1 cellular context compared by ENCODE assay signal in the genomic region with DNA sequence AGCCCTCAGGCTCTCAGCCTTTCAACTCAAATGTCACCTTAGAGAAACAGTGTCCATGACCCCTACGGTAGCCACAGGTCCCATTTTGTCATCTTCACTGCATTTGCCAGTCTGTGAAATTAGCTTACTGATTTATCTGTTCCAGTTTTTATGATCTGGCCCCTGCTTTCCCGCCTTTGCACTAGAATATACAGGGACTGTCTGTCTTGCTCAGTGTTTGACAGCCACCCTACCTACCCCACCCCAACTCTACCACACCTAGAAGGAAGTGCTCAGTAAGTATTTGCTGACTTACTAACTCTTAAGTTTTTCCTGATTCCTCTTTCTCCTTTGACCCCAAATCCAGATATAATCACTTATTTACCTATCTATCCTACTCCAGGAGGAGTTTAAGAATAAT.
TF ChIP-seq lines count a peak whose summit lies in the region.

No MANE protein-coding gene starts in this region.

TF ChIP-seq in HCT116, 20 proteins besides CTCF, POLR2A, EP300 and RAD21 (continued from another document):
- TF ChIP-seq, protein P1, sequence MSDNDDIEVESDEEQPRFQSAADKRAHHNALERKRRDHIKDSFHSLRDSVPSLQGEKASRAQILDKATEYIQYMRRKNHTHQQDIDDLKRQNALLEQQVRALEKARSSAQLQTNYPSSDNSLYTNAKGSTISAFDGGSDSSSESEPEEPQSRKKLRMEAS (IDR thresholded peaks at IDR 0.05) = no peak
- TF ChIP-seq, protein P2, sequence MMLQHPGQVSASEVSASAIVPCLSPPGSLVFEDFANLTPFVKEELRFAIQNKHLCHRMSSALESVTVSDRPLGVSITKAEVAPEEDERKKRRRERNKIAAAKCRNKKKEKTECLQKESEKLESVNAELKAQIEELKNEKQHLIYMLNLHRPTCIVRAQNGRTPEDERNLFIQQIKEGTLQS (IDR thresholded peaks at IDR 0.05) = no peak
- TF ChIP-seq TCF7L2 (IDR thresholded peaks at IDR 0.05; ENCODE audit: borderline replicate concordance, extremely low read depth, insufficient read depth, insufficient read length) (no peak), JUND (IDR thresholded peaks at IDR 0.05) (no peak), ZNF274 (IDR thresholded peaks at IDR 0.05; ENCODE audit: low read depth, low read length) (no peak), FOSL1 (IDR thresholded peaks at IDR 0.05; ENCODE audit: low read depth) (no peak), POLR2AphosphoS5 (IDR thresholded peaks at IDR 0.05; ENCODE audit: low read depth, low read length) (no peak)
- TF ChIP-seq, protein P3, sequence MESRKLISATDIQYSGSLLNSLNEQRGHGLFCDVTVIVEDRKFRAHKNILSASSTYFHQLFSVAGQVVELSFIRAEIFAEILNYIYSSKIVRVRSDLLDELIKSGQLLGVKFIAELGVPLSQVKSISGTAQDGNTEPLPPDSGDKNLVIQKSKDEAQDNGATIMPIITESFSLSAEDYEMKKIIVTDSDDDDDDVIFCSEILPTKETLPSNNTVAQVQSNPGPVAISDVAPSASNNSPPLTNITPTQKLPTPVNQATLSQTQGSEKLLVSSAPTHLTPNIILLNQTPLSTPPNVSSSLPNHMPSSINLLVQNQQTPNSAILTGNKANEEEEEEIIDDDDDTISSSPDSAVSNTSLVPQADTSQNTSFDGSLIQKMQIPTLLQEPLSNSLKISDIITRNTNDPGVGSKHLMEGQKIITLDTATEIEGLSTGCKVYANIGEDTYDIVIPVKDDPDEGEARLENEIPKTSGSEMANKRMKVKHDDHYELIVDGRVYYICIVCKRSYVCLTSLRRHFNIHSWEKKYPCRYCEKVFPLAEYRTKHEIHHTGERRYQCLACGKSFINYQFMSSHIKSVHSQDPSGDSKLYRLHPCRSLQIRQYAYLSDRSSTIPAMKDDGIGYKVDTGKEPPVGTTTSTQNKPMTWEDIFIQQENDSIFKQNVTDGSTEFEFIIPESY (IDR thresholded peaks at IDR 0.05; ENCODE audit: extremely low read depth, insufficient replicate concordance, low read length) = no peak
- TF ChIP-seq, protein P4, sequence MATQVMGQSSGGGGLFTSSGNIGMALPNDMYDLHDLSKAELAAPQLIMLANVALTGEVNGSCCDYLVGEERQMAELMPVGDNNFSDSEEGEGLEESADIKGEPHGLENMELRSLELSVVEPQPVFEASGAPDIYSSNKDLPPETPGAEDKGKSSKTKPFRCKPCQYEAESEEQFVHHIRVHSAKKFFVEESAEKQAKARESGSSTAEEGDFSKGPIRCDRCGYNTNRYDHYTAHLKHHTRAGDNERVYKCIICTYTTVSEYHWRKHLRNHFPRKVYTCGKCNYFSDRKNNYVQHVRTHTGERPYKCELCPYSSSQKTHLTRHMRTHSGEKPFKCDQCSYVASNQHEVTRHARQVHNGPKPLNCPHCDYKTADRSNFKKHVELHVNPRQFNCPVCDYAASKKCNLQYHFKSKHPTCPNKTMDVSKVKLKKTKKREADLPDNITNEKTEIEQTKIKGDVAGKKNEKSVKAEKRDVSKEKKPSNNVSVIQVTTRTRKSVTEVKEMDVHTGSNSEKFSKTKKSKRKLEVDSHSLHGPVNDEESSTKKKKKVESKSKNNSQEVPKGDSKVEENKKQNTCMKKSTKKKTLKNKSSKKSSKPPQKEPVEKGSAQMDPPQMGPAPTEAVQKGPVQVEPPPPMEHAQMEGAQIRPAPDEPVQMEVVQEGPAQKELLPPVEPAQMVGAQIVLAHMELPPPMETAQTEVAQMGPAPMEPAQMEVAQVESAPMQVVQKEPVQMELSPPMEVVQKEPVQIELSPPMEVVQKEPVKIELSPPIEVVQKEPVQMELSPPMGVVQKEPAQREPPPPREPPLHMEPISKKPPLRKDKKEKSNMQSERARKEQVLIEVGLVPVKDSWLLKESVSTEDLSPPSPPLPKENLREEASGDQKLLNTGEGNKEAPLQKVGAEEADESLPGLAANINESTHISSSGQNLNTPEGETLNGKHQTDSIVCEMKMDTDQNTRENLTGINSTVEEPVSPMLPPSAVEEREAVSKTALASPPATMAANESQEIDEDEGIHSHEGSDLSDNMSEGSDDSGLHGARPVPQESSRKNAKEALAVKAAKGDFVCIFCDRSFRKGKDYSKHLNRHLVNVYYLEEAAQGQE (IDR thresholded peaks at IDR 0.05; ENCODE audit: low read depth) = no peak
